8 cellular contexts compared by ENCODE assay signal in genomic region chr18:63676526-63676925, GRCh38. TPM values are rescaled to one million over a fixed set of nuclear protein-coding genes. Genes with fewer than 3 reads are reported as not detected.
DNase-seq lines count a peak whose midpoint lies in the region; ATAC-seq and TF ChIP-seq lines count a peak whose summit lies in the region.

No MANE protein-coding gene starts in this region.

- 33% methylated on average over 4 of the region's 4 CpGs for WGBS in hepatocyte (ENCODE audit: low lambda C conversion rate, missing lambda C conversion rate)

- no peaks in the 10 kb centered on the region for H3K9me2 ChIP-seq in hepatocyte (replicated peaks; ENCODE audit: insufficient read depth)

- no peaks in the 10 kb centered on the region for H4K20me1 ChIP-seq in hepatocyte (ENCODE audit: insufficient read depth, poor library complexity, severe bottlenecking)

- no peak for DNase-seq in GM13976 (ENCODE audit: low spot score)
- peak; percentile 8 for DNase-seq in HEK293T (ENCODE audit: extremely low spot score)
- DNase-seq in NCI-H510A (lab: John Stamatoyannopoulos, UW): peak; percentile 26
- DNase-seq in hepatocyte (ENCODE audit: low spot score): peak; percentile 48
- DNase-seq in GM19240 (ENCODE audit: insufficient read length, low spot score): no peak
- no peak for DNase-seq in posterior vena cava (ENCODE audit: low spot score)
- DNase-seq in activated CD4-positive, alpha-beta T cell treated with anti-CD3 and anti-CD28 coated beads, Interleukin-2, amount 50 U/mL, for 48 hours: no peak

- H3K4me2 ChIP-seq in hepatocyte: no peak overlapping the region

- in situ Hi-C loops in GM13976 (cut with MboI; ENCODE audit: low sequenced_read_pairs, unreplicated experiment): no loop called here

- no peak overlapping the region for H2AFZ ChIP-seq in hepatocyte

- no peaks in the 10 kb centered on the region for H3K9me3 ChIP-seq in hepatocyte (ENCODE audit: low read depth)

- H3K27ac ChIP-seq in hepatocyte: no peak overlapping the region

- CTCF ChIA-PET in HEK293T (lab: Yijun Ruan, JAX): no interaction called here

- POLR2A ChIA-PET in HEK293T (lab: Yijun Ruan, JAX): no interaction called here

- no peak overlapping the region for H3K4me3 ChIP-seq in hepatocyte

- H3K79me2 ChIP-seq in hepatocyte: no peaks in the 10 kb centered on the region

- intact Hi-C loops in posterior vena cava (cut with DNase I): no loop called here

- peaks cover 11% of the 10 kb centered on the region for H3K4me1 ChIP-seq in hepatocyte (ENCODE audit: insufficient read depth)

- H3K36me3 ChIP-seq in hepatocyte (replicated peaks; ENCODE audit: insufficient read depth, low read depth): no peaks in the 10 kb centered on the region

- TF ChIP-seq CTCF in GM13976 (IDR thresholded peaks at IDR 0.05; ENCODE audit: borderline replicate concordance, control extremely low read depth, extremely low read depth, insufficient read depth, missing control alignments) (peak; percentile 28), hepatocyte (IDR thresholded peaks at IDR 0.05; ENCODE audit: poor library complexity) (peak; percentile 40)

- ATAC-seq in HG03571 (IDR thresholded peaks at IDR 0.05; ENCODE audit: unreplicated experiment): no peak

- H3K27me3 ChIP-seq in hepatocyte: no peaks in the 10 kb centered on the region

TF ChIP-seq in HEK293T, 16 proteins besides CTCF, POLR2A, EP300 and RAD21:
- TF ChIP-seq LEF1 (IDR thresholded peaks at IDR 0.05; ENCODE audit: borderline replicate concordance): no peak
- no peak for TF ChIP-seq FOXM1 (IDR thresholded peaks at IDR 0.05; ENCODE audit: borderline replicate concordance)
- no peak for TF ChIP-seq ZNF384 (IDR thresholded peaks at IDR 0.05)
- TF ChIP-seq FOXK2 (IDR thresholded peaks at IDR 0.05): no peak
- no peak for TF ChIP-seq L3MBTL2 (conservative IDR thresholded peaks at IDR 0.05)
- TF ChIP-seq ARNT (IDR thresholded peaks at IDR 0.05): no peak
- TF ChIP-seq TARDBP (IDR thresholded peaks at IDR 0.05): no peak
- no peak for TF ChIP-seq FOXA1 (IDR thresholded peaks at IDR 0.05)
- TF ChIP-seq HDGF (IDR thresholded peaks at IDR 0.05; ENCODE audit: borderline replicate concordance): no peak
- no peak for TF ChIP-seq SUZ12 (IDR thresholded peaks at IDR 0.05)
- no peak for TF ChIP-seq ELF4 (IDR thresholded peaks at IDR 0.05)
- TF ChIP-seq CTBP1 (IDR thresholded peaks at IDR 0.05; ENCODE audit: borderline replicate concordance): no peak
- no peak for TF ChIP-seq SP1 (IDR thresholded peaks at IDR 0.05)
- TF ChIP-seq PKNOX1 (IDR thresholded peaks at IDR 0.05): no peak
- TF ChIP-seq BHLHE40 (IDR thresholded peaks at IDR 0.05; ENCODE audit: borderline replicate concordance): no peak
- no peak for TF ChIP-seq NFRKB (IDR thresholded peaks at IDR 0.05)

RNA-seq across cellular contexts. Expression of gene SERPINB3, which starts 14.8 kb away (rescaled TPM):
- 0.17 TPM in 1 of 2 replicates, not detected in the other for total RNA-seq in hepatocyte
- not detected in 2 replicates for polyA plus RNA-seq in hepatocyte
- not detected for total RNA-seq in posterior vena cava

RNA-seq across cellular contexts. Expression of gene SERPINB11, which starts 26.2 kb away (rescaled TPM):
- not detected in 2 replicates for total RNA-seq in hepatocyte
- polyA plus RNA-seq in hepatocyte: not detected in 2 replicates
- not detected for total RNA-seq in posterior vena cava

RNA-seq across cellular contexts. Expression of gene SERPINB4, which starts 32.5 kb away (rescaled TPM):
- not detected in 2 replicates for total RNA-seq in hepatocyte
- polyA plus RNA-seq in hepatocyte: not detected in 2 replicates
- total RNA-seq in posterior vena cava: not detected

Comparison
In these comparisons a context has a peak if more than half of its experiments do, and no peak if none do; other contexts are left out.
1. DNase-seq: peak in HEK293T (single experiment), NCI-H510A (single experiment) and hepatocyte (single experiment); none in GM13976 (single experiment), GM19240 (single experiment), posterior vena cava (single experiment) and activated CD4-positive, alpha-beta T cell treated with anti-CD3 and anti-CD28 coated beads, Interleukin-2, amount 50 U/mL, for 48 hours (0 of 2).